Comparison of ENCODE assay signal across 8 cellular contexts in the genomic region with DNA sequence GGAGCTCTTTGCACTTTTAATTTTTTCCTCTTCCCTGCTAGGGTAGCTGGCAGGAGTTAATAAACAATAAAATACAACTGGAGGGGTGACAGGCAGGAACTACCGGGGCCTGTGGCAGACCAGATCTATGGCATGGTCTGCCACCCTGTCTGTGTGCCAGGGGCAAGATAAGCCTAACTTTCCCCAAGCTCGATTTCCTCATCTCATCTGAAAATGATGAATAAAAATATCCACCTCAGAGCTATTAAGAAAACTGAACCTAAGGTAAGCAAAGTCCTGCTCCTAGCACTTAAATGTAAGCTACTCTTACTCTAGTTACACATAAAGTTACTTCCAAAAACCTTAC. TPM values are rescaled to one million over a fixed set of nuclear protein-coding genes. Genes with fewer than 3 reads are reported as not detected.
DNase-seq lines count a peak whose midpoint lies in the region; ATAC-seq and TF ChIP-seq lines count a peak whose summit lies in the region.

No MANE protein-coding gene starts in this region.

- 0 to 2% methylated on average over 2 of the region's 2 CpGs for WGBS in aorta, 2 donors

- peaks cover 55% of the 10 kb centered on the region for H3K4me1 ChIP-seq in left ventricle myocardium inferior
- peaks cover 20% of the 10 kb centered on the region for H3K4me1 ChIP-seq in mononuclear cell (ENCODE audit: insufficient read depth, low read length)
- no peaks in the 10 kb centered on the region for H3K4me1 ChIP-seq in aorta (ENCODE audit: control insufficient read depth in 1 of 2, insufficient read depth in 2 of 2, low read length in 2 of 2)

- ATAC-seq in Right ventricle myocardium superior (ENCODE audit: poor library complexity) (no peak), aorta (ENCODE audit: low FRiP score) (no peak), GM21360 (IDR thresholded peaks at IDR 0.05; ENCODE audit: unreplicated experiment) (no peak)

- peak overlapping the region; percentile 85 for H3K4me3 ChIP-seq in left ventricle myocardium inferior
- H3K4me3 ChIP-seq in brain microvascular endothelial cell (ENCODE audit: low read depth, low read length), result peak overlapping the region; percentile 90
- peak overlapping the region; percentile 74 for H3K4me3 ChIP-seq in mononuclear cell (ENCODE audit: low read length)
- peak overlapping the region; percentile 35 to 73 for H3K4me3 ChIP-seq in aorta (ENCODE audit: low read length in 2 of 2)

- H3K27me3 ChIP-seq in left ventricle myocardium inferior (ENCODE audit: low read depth) (no peaks in the 10 kb centered on the region), brain microvascular endothelial cell (replicated peaks) (no peaks in the 10 kb centered on the region), mononuclear cell (ENCODE audit: insufficient read depth, low read length) (no peaks in the 10 kb centered on the region), aorta (ENCODE audit: control insufficient read depth in 1 of 2, insufficient read depth in 2 of 2, low read length in 1 of 2) (no peaks in the 10 kb centered on the region)

- H3K27ac ChIP-seq in left ventricle myocardium inferior (replicated peaks) (peak overlapping the region; percentile 97), brain microvascular endothelial cell (no peak overlapping the region), aorta (ENCODE audit: low read depth in 1 of 2, low read length in 2 of 2) (peak overlapping the region in 1 of 2 donors; percentile 38)

- H3K9me3 ChIP-seq in left ventricle myocardium inferior (replicated peaks) (no peaks in the 10 kb centered on the region), mononuclear cell (ENCODE audit: low read depth, low read length) (no peaks in the 10 kb centered on the region), aorta (ENCODE audit: control insufficient read depth, low read length) (no peaks in the 10 kb centered on the region)

- H3K36me3 ChIP-seq in left ventricle myocardium inferior (peaks cover 9% of the 10 kb centered on the region), brain microvascular endothelial cell (replicated peaks) (peaks cover 8% of the 10 kb centered on the region), aorta (ENCODE audit: control insufficient read depth in 1 of 2, insufficient read depth in 2 of 2, low read length in 1 of 2) (no peaks in the 10 kb centered on the region)

- TF ChIP-seq CTCF in left ventricle myocardium inferior (IDR thresholded peaks at IDR 0.05; ENCODE audit: borderline replicate concordance) (no peak), brain microvascular endothelial cell (IDR thresholded peaks at IDR 0.05; ENCODE audit: low read depth, low read length, missing control alignments) (no peak)

- intact Hi-C loops in left ventricle myocardium inferior (cut with micrococcal nuclease) (no loop called here), Right ventricle myocardium superior (cut with DNase I) (no loop called here), aorta (cut with DNase I) (loop anchor here in 1 of 2 donors (1.0 to 10.0 kb wide), 2 partner anchors 23 to 411 kb away; partner anchors contain the start of gene PTPRF)

- DNase-seq in left ventricle myocardium inferior (no peak), Right ventricle myocardium superior (no peak), brain microvascular endothelial cell (no peak), aorta (no peak), NCI-H524 (lab: John Stamatoyannopoulos, UW) (no peak), NCI-H2171 treated with DMSO at 0.1 percent for 48 hours (lab: John Stamatoyannopoulos, UW) (no peak)

- in situ Hi-C loops in brain microvascular endothelial cell (cut with HindIII; ENCODE audit: low pct_ligation_motif_present, low sequenced_read_pairs), result loop anchor here (25.0 kb wide), 1 partner anchor 184 kb away; no protein-coding TSS in a partner anchor

RNA-seq across cellular contexts. Expression of gene IPO13, which starts 0.9 kb away (rescaled TPM):
- total RNA-seq in left ventricle myocardium inferior (57.4 TPM), Right ventricle myocardium superior (58.8 TPM), mononuclear cell (2.3 TPM), aorta (10 to 100 TPM; 19.4 to 22.5 TPM)
- polyA plus RNA-seq in aorta, result 10 to 100 TPM in 1 of 2 donors, 1 to 10 TPM in 1; 9.8 to 29.2 TPM

RNA-seq across cellular contexts. Expression of gene ARTN, which starts 12.3 kb away (rescaled TPM):
- total RNA-seq in left ventricle myocardium inferior (0.14 TPM), Right ventricle myocardium superior (not detected), mononuclear cell (not detected), aorta (1 to 10 TPM; 1.8 to 4.9 TPM)
- 1 to 10 TPM in 1 of 2 donors, not detected in 1; 2.1 TPM for polyA plus RNA-seq in aorta

RNA-seq across cellular contexts. Expression of gene DPH2, which starts 23.9 kb away (rescaled TPM):
- total RNA-seq in left ventricle myocardium inferior (18.2 TPM), Right ventricle myocardium superior (16.2 TPM), mononuclear cell (6.7 TPM), aorta (10 to 100 TPM; 11.8 to 14.7 TPM)
- 10 to 100 TPM in 1 of 2 donors, 1 to 10 TPM in 1; 6.0 to 15.8 TPM for polyA plus RNA-seq in aorta

RNA-seq across cellular contexts. Expression of gene ATP6V0B, which starts 28.9 kb away (rescaled TPM):
- total RNA-seq in left ventricle myocardium inferior (80.6 TPM), Right ventricle myocardium superior (80.9 TPM), mononuclear cell (73.1 TPM), aorta (10 to 100 TPM; 77.9 to 79.8 TPM)
- 100 to 1,000 TPM; 109 to 119 TPM for polyA plus RNA-seq in aorta

RNA-seq across cellular contexts. Expression of gene B4GALT2, which starts 33.1 kb away (rescaled TPM):
- total RNA-seq in left ventricle myocardium inferior (40.3 TPM), Right ventricle myocardium superior (34.3 TPM), mononuclear cell (0.63 TPM), aorta (10 to 100 TPM; 31.8 to 32.2 TPM)
- 10 to 100 TPM; 34.8 to 40.2 TPM for polyA plus RNA-seq in aorta
